ENCODE assay signal across 22 cellular contexts in genomic region chr2:46722142-46722541, GRCh38. TPM values are rescaled to one million over a fixed set of nuclear protein-coding genes. Genes with fewer than 3 reads are reported as not detected.
A peak's percentile ranks its signal among the peaks of the same experiment; 100 is the strongest.
DNase-seq lines count a peak whose midpoint lies in the region; ATAC-seq, FAIRE-seq and TF ChIP-seq lines count a peak whose summit lies in the region.
"Had no signal": no experiment of that assay in that cellular context is flagged by ENCODE, and none has a peak within 500 bp of the region (broad histone marks: within the 10 kb centered on the region; RNA-seq: fewer than 3 reads in every experiment).

No MANE protein-coding gene starts in this region.

- H3K4me1 Mint-ChIP-seq in astrocyte (ENCODE audit: low read depth, unreplicated experiment) = peaks cover 48% of the 10 kb centered on the region

- no peak overlapping the region for H2BK120ac ChIP-seq in IMR-90 (ENCODE audit: low read depth, low read length)

- H3K9me3 Mint-ChIP-seq in astrocyte (ENCODE audit: unreplicated experiment) = no peaks in the 10 kb centered on the region

- no peak overlapping the region for H4K91ac ChIP-seq in IMR-90 (ENCODE audit: insufficient read depth, low read depth, low read length)

- peaks cover 100% of the 10 kb centered on the region for H3K79me2 ChIP-seq in astrocyte (ENCODE audit: insufficient read depth, low read length)

- H3K14ac ChIP-seq in IMR-90 (replicated peaks; ENCODE audit: low read depth, low read length) = no peak overlapping the region

- POLR2A ChIA-PET in IMR-90 (lab: Charles Lee; ENCODE audit: unreplicated experiment) = interaction anchor here (0.6 kb wide), 1 partner anchor 10 kb away, joined by 4 read pairs; no protein-coding TSS in a partner anchor

- CTCF ChIA-PET in IMR-90 (lab: Yijun Ruan, JAX) = interaction anchor here (0.5 kb wide), 1 partner anchor 157 kb away, joined by 3 read pairs; no protein-coding TSS in a partner anchor

- no peak overlapping the region for H3K56ac ChIP-seq in IMR-90 (ENCODE audit: extremely low read depth, insufficient read depth, low read length)

- no peak overlapping the region for H2AFZ ChIP-seq in IMR-90 (replicated peaks; ENCODE audit: low read length, poor library complexity)
- H2AFZ ChIP-seq in astrocyte (ENCODE audit: low read depth, low read length) = no peak overlapping the region

- peak overlapping the region; percentile 21 for H2BK5ac ChIP-seq in IMR-90 (ENCODE audit: low read depth, low read length, poor library complexity, severe bottlenecking)

- no peak for TF ChIP-seq RAD21 in IMR-90 (IDR thresholded peaks at IDR 0.05; ENCODE audit: low read length)

- TF ChIP-seq CTCF in IMR-90 (conservative IDR thresholded peaks at IDR 0.05; ENCODE audit: low read depth, low read length) (no peak), astrocyte (IDR thresholded peaks at IDR 0.05; ENCODE audit: insufficient read depth, low read depth, low read length) (no peak), breast epithelium (IDR thresholded peaks at IDR 0.05) (no peak)

- H3K27me3 ChIP-seq in IMR-90 (ENCODE audit: control insufficient read depth, insufficient read depth, low read length) (no peaks in the 10 kb centered on the region), astrocyte (ENCODE audit: insufficient read depth, low read length) (no peaks in the 10 kb centered on the region), breast epithelium (no peaks in the 10 kb centered on the region)
- H3K27me3 ChIP-seq: BLaER1, SJSA1 had no signal

- H3K4me1 ChIP-seq in IMR-90 (ENCODE audit: control insufficient read depth, insufficient read depth, low read length) (peaks cover 17% of the 10 kb centered on the region), astrocyte (ENCODE audit: insufficient read depth, low read length) (peaks cover 32% of the 10 kb centered on the region), breast epithelium (peaks cover 0 to 29% of the 10 kb centered on the region in 2 donors)

- no peak overlapping the region for H2BK20ac ChIP-seq in IMR-90 (ENCODE audit: low read depth, low read length)

- H3K9ac ChIP-seq in IMR-90 (ENCODE audit: low read depth, low read length) = no peak overlapping the region
- H3K9ac ChIP-seq in astrocyte (ENCODE audit: low read length) = no peak overlapping the region
- H3K9ac ChIP-seq: BLaER1 had no signal

- intact Hi-C loops in IMR-90 (cut with micrococcal nuclease) = no loop called here
- intact Hi-C loops in breast epithelium (cut with DNase I; ENCODE audit: low total_unique reads) = no loop called here

- H3K27ac Mint-ChIP-seq in astrocyte (ENCODE audit: unreplicated experiment) = no peak overlapping the region

- peaks cover 0 to 20% of the 10 kb centered on the region in 2 experiments; a peak in 3 of 4 replicates for H3K79me1 ChIP-seq in IMR-90 (ENCODE audit: low read depth in 1 of 2, low read length in 2 of 2)

- no peaks in the 10 kb centered on the region for H3K27me3 Mint-ChIP-seq in astrocyte (ENCODE audit: low read depth, unreplicated experiment)
- H3K27me3 Mint-ChIP-seq: CD4-positive, CD25-positive, alpha-beta regulatory T cell had no signal

- H3K23ac ChIP-seq in IMR-90 (ENCODE audit: low read depth, low read length) = no peak overlapping the region; the same call in 1 of the 2 replicates

- H3K36me3 ChIP-seq in IMR-90 (ENCODE audit: control insufficient read depth, insufficient read depth, low read length) (no peaks in the 10 kb centered on the region), astrocyte (ENCODE audit: insufficient read depth, low read length) (no peaks in the 10 kb centered on the region), breast epithelium (no peaks in the 10 kb centered on the region)

- H3K9me1 ChIP-seq in IMR-90 (ENCODE audit: insufficient read depth, low read length) = peaks cover 4% of the 10 kb centered on the region; the same call in 1 of the 2 replicates

- no peak overlapping the region for H3K27ac ChIP-seq in IMR-90 (ENCODE audit: insufficient read depth, low read length)
- H3K27ac ChIP-seq in astrocyte (ENCODE audit: low read depth, low read length) = no peak overlapping the region
- no peak overlapping the region for H3K27ac ChIP-seq in breast epithelium
- H3K27ac ChIP-seq: BLaER1, HL-60, SJSA1 had no signal

- ATAC-seq in IMR-90 (ENCODE audit: low read depth) = no peak
- ATAC-seq in GM18870 (IDR thresholded peaks at IDR 0.05; ENCODE audit: unreplicated experiment) = no peak
- no peak for ATAC-seq in GM19324 (IDR thresholded peaks at IDR 0.05; ENCODE audit: low FRiP score, unreplicated experiment)
- ATAC-seq: GM12878 had no signal

- H3K4me3 ChIP-seq in IMR-90 (ENCODE audit: insufficient read depth, low read depth, low read length) (no peak overlapping the region), astrocyte (ENCODE audit: insufficient read depth, low read depth, low read length) (no peak overlapping the region), breast epithelium (no peak overlapping the region)
- H3K4me3 ChIP-seq: BLaER1, GM12878, SJSA1 had no signal

- H3K36me3 Mint-ChIP-seq in astrocyte (ENCODE audit: low read depth, unreplicated experiment) = no peaks in the 10 kb centered on the region

- no peak overlapping the region for H2AK5ac ChIP-seq in IMR-90 (ENCODE audit: low read depth, low read length)

- DNase-seq in NCI-H2171 treated with DMSO at 0.1 percent for 48 hours (lab: John Stamatoyannopoulos, UW) (peak; percentile 66), NCI-H2171 (lab: John Stamatoyannopoulos, UW) (no peak), IMR-90 (no peak), astrocyte (ENCODE audit: low read depth) (no peak), breast epithelium (ENCODE audit: low spot score in 2 of 2) (no peak)
- DNase-seq: 8988T; CD4-positive, CD25-positive, alpha-beta regulatory T cell; GDM1; Karpas-422; NCI-H1092 treated with DMSO at 0.1 percent for 48 hours; NCI-H1436; NCI-H187 treated with DMSO at 0.1 percent for 48 hours; NCI-H446; NCI-H526 treated with DMSO at 0.1 percent for 48 hours; Right ventricle myocardium superior; RPMI8226 had no signal

- dilution Hi-C loops in IMR-90 (cut with HindIII; ENCODE audit: low sequenced_read_pairs, unreplicated experiment) = no loop called here

- no peak overlapping the region for H4K5ac ChIP-seq in IMR-90 (ENCODE audit: low read depth, low read length)

- TF ChIP-seq POLR2A in IMR-90 (IDR thresholded peaks at IDR 0.05; ENCODE audit: low read depth, low read length) (no peak), breast epithelium (IDR thresholded peaks at IDR 0.05) (no peak)

- H3K4me2 ChIP-seq in IMR-90 (ENCODE audit: low read depth, low read length) (peak overlapping the region; percentile 46; the same call in 1 of the 2 replicates), astrocyte (ENCODE audit: low read length) (no peak overlapping the region)
- H3K4me2 ChIP-seq: BLaER1 had no signal

- no TSS peak for BruUV-seq in IMR-90 (replicated peaks; lab: Mats Ljungman, UMichigan)

- no peak overlapping the region for H3K4me3 Mint-ChIP-seq in astrocyte (ENCODE audit: unreplicated experiment)
- H3K4me3 Mint-ChIP-seq: CD4-positive, CD25-positive, alpha-beta regulatory T cell had no signal

- peak; percentile 5 for FAIRE-seq in astrocyte (lab: Jason Lieb, UNC)
- FAIRE-seq: GM12878 had no signal

- H3K4ac ChIP-seq in IMR-90 (ENCODE audit: low read depth, low read length) = no peak overlapping the region

- H3K9me3 ChIP-seq in IMR-90 (ENCODE audit: control insufficient read depth, insufficient read depth, low read length) (no peaks in the 10 kb centered on the region), astrocyte (ENCODE audit: insufficient read depth, low read depth, low read length) (no peaks in the 10 kb centered on the region), breast epithelium (no peaks in the 10 kb centered on the region)
- H3K9me3 ChIP-seq: SJSA1 had no signal

- H4K20me1 ChIP-seq in IMR-90 (ENCODE audit: insufficient read depth, low read length) (peaks cover 83% of the 10 kb centered on the region), astrocyte (ENCODE audit: insufficient read depth, low read length) (peaks cover 76% of the 10 kb centered on the region)

- H2AK9ac ChIP-seq in IMR-90 (replicated peaks; ENCODE audit: low read depth, low read length, poor library complexity) = no peak overlapping the region

- no peak overlapping the region for H2BK15ac ChIP-seq in IMR-90 (ENCODE audit: low read depth, low read length)

- H3K18ac ChIP-seq in IMR-90 (ENCODE audit: low read depth, low read length) = no peak overlapping the region

- H4K8ac ChIP-seq in IMR-90 (ENCODE audit: low read depth in 2 of 2, low read length in 2 of 2) = no peak overlapping the region

- in situ Hi-C loops in IMR-90 (cut with MboI; ENCODE audit: low sequenced_read_pairs) = no loop called here

- WGBS in IMR-90 (ENCODE audit: extremely low coverage in 2 of 2, insufficient read length in 1 of 2), 2 experiments = no CpG with 5 or more reads among the region's 2 CpGs

TF ChIP-seq in IMR-90, 13 proteins besides CTCF, POLR2A, EP300 and RAD21 (continues in another document):
- TF ChIP-seq CEBPB (IDR thresholded peaks at IDR 0.05; ENCODE audit: low read depth, low read length) (no peak), MXI1 (IDR thresholded peaks at IDR 0.05; ENCODE audit: borderline replicate concordance, low read depth, low read length) (no peak), NFE2L2 (IDR thresholded peaks at IDR 0.05; ENCODE audit: low read depth, low read length) (no peak), FOS (IDR thresholded peaks at IDR 0.05; ENCODE audit: low read depth, low read length) (no peak), CHD1 (IDR thresholded peaks at IDR 0.05; ENCODE audit: low read depth, low read length) (no peak), BHLHE40 (IDR thresholded peaks at IDR 0.05; ENCODE audit: low read depth, low read length) (no peak), RCOR1 (IDR thresholded peaks at IDR 0.05; ENCODE audit: insufficient replicate concordance, low read length) (no peak), MAFK (IDR thresholded peaks at IDR 0.05; ENCODE audit: low read depth, low read length) (no peak), SMC3 (IDR thresholded peaks at IDR 0.05; ENCODE audit: low read depth, low read length) (no peak)
- TF ChIP-seq, protein P1, sequence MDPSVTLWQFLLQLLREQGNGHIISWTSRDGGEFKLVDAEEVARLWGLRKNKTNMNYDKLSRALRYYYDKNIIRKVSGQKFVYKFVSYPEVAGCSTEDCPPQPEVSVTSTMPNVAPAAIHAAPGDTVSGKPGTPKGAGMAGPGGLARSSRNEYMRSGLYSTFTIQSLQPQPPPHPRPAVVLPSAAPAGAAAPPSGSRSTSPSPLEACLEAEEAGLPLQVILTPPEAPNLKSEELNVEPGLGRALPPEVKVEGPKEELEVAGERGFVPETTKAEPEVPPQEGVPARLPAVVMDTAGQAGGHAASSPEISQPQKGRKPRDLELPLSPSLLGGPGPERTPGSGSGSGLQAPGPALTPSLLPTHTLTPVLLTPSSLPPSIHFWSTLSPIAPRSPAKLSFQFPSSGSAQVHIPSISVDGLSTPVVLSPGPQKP (IDR thresholded peaks at IDR 0.05; ENCODE audit: borderline replicate concordance, low read depth, low read length) = no peak

RNA-seq across cellular contexts. Expression of gene SOCS5, which starts 23.0 kb away (rescaled TPM):
- 169 and 222 TPM in 2 replicates for total RNA-seq in IMR-90 (2012; rRNA removed)
- 37.5 and 38.4 TPM in 2 replicates for polyA plus RNA-seq in IMR-90 (2012; rRNA removed)
- polyA plus RNA-seq in IMR-90 (2012; cell fraction: cytosol; rRNA removed) = 11.7 and 18.8 TPM in 2 replicates
- polyA plus RNA-seq in IMR-90 (2012; cell fraction: nucleus; rRNA removed; ENCODE audit: low replicate concordance) = 12.5 and 48.7 TPM in 2 replicates
- 16.5 TPM in 2 replicates for total RNA-seq in astrocyte
- 10 to 100 TPM; 38.0 to 83.6 (median 40.0) TPM for total RNA-seq in breast epithelium
